Comparison of ENCODE assay signal across 8 cellular contexts in the genomic region with DNA sequence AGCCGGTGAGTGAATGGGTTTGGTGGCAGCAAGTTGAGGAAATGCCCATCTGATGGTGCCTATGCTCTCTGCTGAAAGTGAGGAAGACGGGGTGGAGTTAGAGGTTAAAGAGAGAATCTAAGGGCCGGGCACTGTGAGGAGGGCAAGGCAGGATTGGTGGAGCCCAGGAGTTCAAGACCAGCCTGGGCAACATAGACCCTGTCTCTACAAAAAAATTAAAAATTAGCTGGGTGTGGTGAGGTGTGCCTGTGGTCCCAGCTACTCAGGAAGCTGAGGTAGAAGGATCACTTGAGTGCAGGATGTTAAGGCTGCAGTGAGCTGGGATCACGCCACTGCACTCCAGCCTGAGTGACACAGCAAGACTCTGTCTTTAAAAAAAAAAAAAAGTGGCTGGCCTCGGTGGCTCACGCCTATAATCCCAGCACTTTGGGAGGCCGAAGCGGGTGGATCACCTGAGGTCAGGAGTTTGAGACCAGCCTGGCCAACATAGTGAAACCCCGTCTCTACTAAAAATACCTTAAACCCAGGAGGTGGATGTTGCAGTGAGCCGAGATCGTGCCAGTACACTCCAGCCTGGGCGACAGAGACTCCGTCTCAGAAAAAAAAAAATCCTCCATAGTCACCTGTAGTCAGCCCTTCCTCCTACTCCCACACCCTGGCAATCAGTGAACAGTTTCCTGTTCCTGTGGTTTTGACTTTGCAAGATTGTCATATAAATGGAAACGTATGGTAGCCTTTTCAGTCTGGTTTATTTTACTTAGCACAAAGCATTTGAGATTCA. TPM values are rescaled to one million over a fixed set of nuclear protein-coding genes. Genes with fewer than 3 reads are reported as not detected.
A peak's percentile ranks its signal among the peaks of the same experiment; 100 is the strongest.
DNase-seq lines count a peak whose midpoint lies in the region; ATAC-seq and TF ChIP-seq lines count a peak whose summit lies in the region.
"Not testable (repeated sequence)": the region's sequence is repeated elsewhere in the genome, so short reads cannot be mapped to it uniquely, and the experiment has no call there.

No MANE protein-coding gene starts in this region.

- ATAC-seq in CD4-positive, CD25-positive, alpha-beta regulatory T cell (ENCODE audit: low read depth in 2 of 2) = peak; percentile 77
- ATAC-seq in naive thymus-derived CD4-positive, alpha-beta T cell = peak; percentile 89

- not testable (repeated sequence) for H3K36me3 Mint-ChIP-seq in CD4-positive, CD25-positive, alpha-beta regulatory T cell; activated T-helper 1 cell treated with anti-CD3 and anti-CD28 coated beads, Interleukin-12 subunit alpha, Interleukin-12 subunit beta, Interleukin-2, Interleukin-4 antibody, amounts not matched to agents 30 ng/mL and 10 ng/mL and 1 ng/mL, durations not matched to agents 14 hours and 24 hours and 36 hours (ENCODE audit: low read depth)
- peaks cover 21% of the 10 kb centered on the region for H3K36me3 Mint-ChIP-seq in activated CD4-positive, alpha-beta T cell treated with anti-CD3 and anti-CD28 coated beads, Interleukin-2, amount 10 ng/mL, durations not matched to agents 24 days and 14 days (ENCODE audit: low read depth)
- H3K36me3 Mint-ChIP-seq in naive thymus-derived CD4-positive, alpha-beta T cell = peaks cover 0 to 20% (median 8%) of the 10 kb centered on the region in 5 donors

- peak overlapping the region; percentile 86 for H3K4me3 ChIP-seq in CD4-positive, CD25-positive, alpha-beta regulatory T cell (ENCODE audit: low read depth, low read length)
- H3K4me3 ChIP-seq in naive thymus-derived CD4-positive, alpha-beta T cell (ENCODE audit: low read length) = peak overlapping the region; percentile 9

- H3K27ac Mint-ChIP-seq in CD4-positive, CD25-positive, alpha-beta regulatory T cell = peak overlapping the region; percentile 89 to 99 (median 89)
- H3K27ac Mint-ChIP-seq in activated CD4-positive, alpha-beta T cell treated with anti-CD3 and anti-CD28 coated beads, Interleukin-2, amount 10 ng/mL, durations not matched to agents 24 days and 14 days = peak overlapping the region; percentile 90
- H3K27ac Mint-ChIP-seq in activated T-helper 1 cell treated with anti-CD3 and anti-CD28 coated beads, Interleukin-12 subunit alpha, Interleukin-12 subunit beta, Interleukin-2, Interleukin-4 antibody, amounts not matched to agents 30 ng/mL and 10 ng/mL and 1 ng/mL, durations not matched to agents 14 hours and 24 hours and 36 hours = peak overlapping the region; percentile 86
- peak overlapping the region; percentile 72 to 92 (median 84) for H3K27ac Mint-ChIP-seq in naive thymus-derived CD4-positive, alpha-beta T cell

- H3K9me3 Mint-ChIP-seq in CD4-positive, CD25-positive, alpha-beta regulatory T cell = peaks cover 0 to 13% (median 3%) of the 10 kb centered on the region in 7 donors
- not testable (repeated sequence) for H3K9me3 Mint-ChIP-seq in activated CD4-positive, alpha-beta T cell treated with anti-CD3 and anti-CD28 coated beads, Interleukin-2, amount 10 ng/mL, durations not matched to agents 24 days and 14 days
- H3K9me3 Mint-ChIP-seq in activated T-helper 1 cell treated with anti-CD3 and anti-CD28 coated beads, Interleukin-12 subunit alpha, Interleukin-12 subunit beta, Interleukin-2, Interleukin-4 antibody, amounts not matched to agents 30 ng/mL and 10 ng/mL and 1 ng/mL, durations not matched to agents 14 hours and 24 hours and 36 hours = peaks cover 13% of the 10 kb centered on the region
- H3K9me3 Mint-ChIP-seq in naive thymus-derived CD4-positive, alpha-beta T cell = peaks cover 0 to 17% (median 3%) of the 10 kb centered on the region in 11 donors

- H3K27me3 ChIP-seq in CD4-positive, CD25-positive, alpha-beta regulatory T cell (ENCODE audit: control insufficient read depth, insufficient read depth, low read length); naive thymus-derived CD4-positive, alpha-beta T cell (ENCODE audit: control insufficient read depth in 2 of 2, insufficient read depth in 2 of 2, low read length in 2 of 2): not testable (repeated sequence)

- H3K4me1 Mint-ChIP-seq in CD4-positive, CD25-positive, alpha-beta regulatory T cell = peaks cover 29 to 44% (median 38%) of the 10 kb centered on the region in 4 donors
- H3K4me1 Mint-ChIP-seq in activated CD4-positive, alpha-beta T cell treated with anti-CD3 and anti-CD28 coated beads, Interleukin-2, amount 10 ng/mL, durations not matched to agents 24 days and 14 days = peaks cover 34% of the 10 kb centered on the region
- H3K4me1 Mint-ChIP-seq in activated T-helper 1 cell treated with anti-CD3 and anti-CD28 coated beads, Interleukin-12 subunit alpha, Interleukin-12 subunit beta, Interleukin-2, Interleukin-4 antibody, amounts not matched to agents 30 ng/mL and 10 ng/mL and 1 ng/mL, durations not matched to agents 14 hours and 24 hours and 36 hours (ENCODE audit: low read depth) = peaks cover 44% of the 10 kb centered on the region
- peaks cover 28 to 50% (median 43%) of the 10 kb centered on the region in 7 donors for H3K4me1 Mint-ChIP-seq in naive thymus-derived CD4-positive, alpha-beta T cell

- H3K36me3 ChIP-seq in CD4-positive, CD25-positive, alpha-beta regulatory T cell (ENCODE audit: control insufficient read depth, insufficient read depth, low read length); naive thymus-derived CD4-positive, alpha-beta T cell (ENCODE audit: control insufficient read depth in 2 of 3, insufficient read depth in 3 of 3, low read length in 3 of 3): not testable (repeated sequence)

- DNase-seq in CD4-positive, CD25-positive, alpha-beta regulatory T cell = peak in 2 of 3 donors; percentile 50 to 83
- DNase-seq in NOMO-1 treated with dmso at 0.1 percent for 144 hours (lab: John Stamatoyannopoulos, UW; ENCODE audit: unreplicated experiment) = peak; percentile 30
- DNase-seq in activated CD4-positive, alpha-beta T cell treated with anti-CD3 and anti-CD28 coated beads, Interleukin-2, amount 10 ng/mL, durations not matched to agents 24 days and 14 days = peak; percentile 85
- peak; percentile 44 for DNase-seq in activated T-helper 1 cell treated with anti-CD3 and anti-CD28 coated beads, Interleukin-12 subunit alpha, Interleukin-12 subunit beta, Interleukin-2, Interleukin-4 antibody, amounts not matched to agents 30 ng/mL and 10 ng/mL and 1 ng/mL, durations not matched to agents 14 hours and 24 hours and 36 hours (ENCODE audit: low spot score)
- peak; percentile 71 for DNase-seq in central memory CD4-positive, alpha-beta T cell
- peak in 8 of 9 donors; percentile 48 to 77 (median 66) for DNase-seq in naive thymus-derived CD4-positive, alpha-beta T cell
- peak; percentile 24 to 35 for DNase-seq in stimulated activated CD8-positive, alpha-beta memory T cell treated with anti-CD3 and anti-CD28 coated beads, Interleukin-7, amount 100 ng/mL, for 4 hours (ENCODE audit: low read depth in 2 of 2)

- intact Hi-C loops in activated CD4-positive, alpha-beta T cell treated with anti-CD3 and anti-CD28 coated beads, Interleukin-2, amount 10 ng/mL, durations not matched to agents 24 days and 14 days (cut with micrococcal nuclease) = loop anchor here (2.0 kb wide), 1 partner anchor 30 kb away; the partner anchor contains the start of gene NDUFA6
- intact Hi-C loops in activated T-helper 1 cell treated with anti-CD3 and anti-CD28 coated beads, Interleukin-12 subunit alpha, Interleukin-12 subunit beta, Interleukin-2, Interleukin-4 antibody, amounts not matched to agents 30 ng/mL and 10 ng/mL and 1 ng/mL, durations not matched to agents 14 hours and 24 hours and 36 hours (cut with micrococcal nuclease) = loop anchor here (2.0 kb wide), 2 partner anchors 30 to 154 kb away; partner anchors contain the start of gene NDUFA6
- intact Hi-C loops in naive thymus-derived CD4-positive, alpha-beta T cell (cut with micrococcal nuclease) = loop anchor here (2.0 kb wide), 1 partner anchor 30 kb away; the partner anchor contains the start of gene NDUFA6 (in 2 of the 2)

- H3K4me1 ChIP-seq in CD4-positive, CD25-positive, alpha-beta regulatory T cell (ENCODE audit: control insufficient read depth, insufficient read depth, low read length, poor library complexity, severe bottlenecking) = peaks cover 24% of the 10 kb centered on the region
- peaks cover 16 to 18% of the 10 kb centered on the region in 2 donors for H3K4me1 ChIP-seq in naive thymus-derived CD4-positive, alpha-beta T cell (ENCODE audit: control insufficient read depth in 2 of 2, insufficient read depth in 2 of 2, low read length in 2 of 2)

- H3K4me3 Mint-ChIP-seq in CD4-positive, CD25-positive, alpha-beta regulatory T cell = peak overlapping the region; percentile 61 to 88 (median 74)
- peak overlapping the region; percentile 78 for H3K4me3 Mint-ChIP-seq in activated CD4-positive, alpha-beta T cell treated with anti-CD3 and anti-CD28 coated beads, Interleukin-2, amount 10 ng/mL, durations not matched to agents 24 days and 14 days
- peak overlapping the region; percentile 74 for H3K4me3 Mint-ChIP-seq in activated T-helper 1 cell treated with anti-CD3 and anti-CD28 coated beads, Interleukin-12 subunit alpha, Interleukin-12 subunit beta, Interleukin-2, Interleukin-4 antibody, amounts not matched to agents 30 ng/mL and 10 ng/mL and 1 ng/mL, durations not matched to agents 14 hours and 24 hours and 36 hours
- H3K4me3 Mint-ChIP-seq in naive thymus-derived CD4-positive, alpha-beta T cell = peak overlapping the region; percentile 68 to 91 (median 84)

- TF ChIP-seq POLR2A in GM19099 (IDR thresholded peaks at IDR 0.05; ENCODE audit: extremely low read depth, insufficient read length, low read depth) = peak; percentile 38

- H3K27ac ChIP-seq in CD4-positive, CD25-positive, alpha-beta regulatory T cell (ENCODE audit: insufficient read depth, low read length, poor library complexity, severe bottlenecking) = peak overlapping the region; percentile 61
- peak overlapping the region; percentile 16 for H3K27ac ChIP-seq in naive thymus-derived CD4-positive, alpha-beta T cell (ENCODE audit: low read depth, low read length)

- not testable (repeated sequence) for H3K27me3 Mint-ChIP-seq in CD4-positive, CD25-positive, alpha-beta regulatory T cell; activated CD4-positive, alpha-beta T cell treated with anti-CD3 and anti-CD28 coated beads, Interleukin-2, amount 10 ng/mL, durations not matched to agents 24 days and 14 days; activated T-helper 1 cell treated with anti-CD3 and anti-CD28 coated beads, Interleukin-12 subunit alpha, Interleukin-12 subunit beta, Interleukin-2, Interleukin-4 antibody, amounts not matched to agents 30 ng/mL and 10 ng/mL and 1 ng/mL, durations not matched to agents 14 hours and 24 hours and 36 hours (ENCODE audit: insufficient read depth); naive thymus-derived CD4-positive, alpha-beta T cell

- CTCF ChIA-PET in naive thymus-derived CD4-positive, alpha-beta T cell (lab: Charles Lee) = interaction anchor here (0.7 to 1.0 kb wide), 2 partner anchors 44 to 195 kb away, joined by 3 read pairs; no protein-coding TSS in a partner anchor

- POLR2A ChIA-PET in naive thymus-derived CD4-positive, alpha-beta T cell (lab: Charles Lee) = interaction anchor here (0.7 to 0.9 kb wide), 3 partner anchors 31 to 1566 kb away, joined by 3 to 4 read pairs (median 3); no protein-coding TSS in a partner anchor

- H3K9me3 ChIP-seq in CD4-positive, CD25-positive, alpha-beta regulatory T cell (ENCODE audit: control insufficient read depth in 2 of 2, low read length in 2 of 2); naive thymus-derived CD4-positive, alpha-beta T cell (ENCODE audit: control insufficient read depth in 2 of 3, low read length in 3 of 3): not testable (repeated sequence)

RNA-seq across cellular contexts. Expression of gene CYP2D6, which starts 10.2 kb away (rescaled TPM):
- total RNA-seq in CD4-positive, CD25-positive, alpha-beta regulatory T cell = 9.0 TPM
- polyA plus RNA-seq in CD4-positive, CD25-positive, alpha-beta regulatory T cell = under 1 TPM in 2 of 4 donors, not detected in 2; 0.17 to 0.26 TPM
- 3.8 and 4.5 TPM in 2 replicates for total RNA-seq in activated CD4-positive, alpha-beta T cell treated with anti-CD3 and anti-CD28 coated beads, Interleukin-2, amount 10 ng/mL, durations not matched to agents 24 days and 14 days
- 4.1 and 4.6 TPM in 2 replicates for total RNA-seq in activated T-helper 1 cell treated with anti-CD3 and anti-CD28 coated beads, Interleukin-12 subunit alpha, Interleukin-12 subunit beta, Interleukin-2, Interleukin-4 antibody, amounts not matched to agents 30 ng/mL and 10 ng/mL and 1 ng/mL, durations not matched to agents 14 hours and 24 hours and 36 hours
- 10 to 100 TPM in 4 of 5 experiments, 1 to 10 TPM in 1; 5.6 to 13.3 (median 11.2) TPM for total RNA-seq in naive thymus-derived CD4-positive, alpha-beta T cell
- under 1 TPM in 1 of 2 donors, not detected in 1; 0.11 TPM for polyA plus RNA-seq in naive thymus-derived CD4-positive, alpha-beta T cell

RNA-seq across cellular contexts. Expression of gene NDUFA6, which starts 29.8 kb away (rescaled TPM):
- 60.2 TPM for total RNA-seq in CD4-positive, CD25-positive, alpha-beta regulatory T cell
- polyA plus RNA-seq in CD4-positive, CD25-positive, alpha-beta regulatory T cell = 100 to 1,000 TPM; 143 to 216 (median 165) TPM
- 77.7 and 87.8 TPM in 2 replicates for total RNA-seq in activated CD4-positive, alpha-beta T cell treated with anti-CD3 and anti-CD28 coated beads, Interleukin-2, amount 10 ng/mL, durations not matched to agents 24 days and 14 days
- total RNA-seq in activated T-helper 1 cell treated with anti-CD3 and anti-CD28 coated beads, Interleukin-12 subunit alpha, Interleukin-12 subunit beta, Interleukin-2, Interleukin-4 antibody, amounts not matched to agents 30 ng/mL and 10 ng/mL and 1 ng/mL, durations not matched to agents 14 hours and 24 hours and 36 hours = 81.6 and 85.8 TPM in 2 replicates
- 10 to 100 TPM; 35.0 to 66.4 (median 40.6) TPM for total RNA-seq in naive thymus-derived CD4-positive, alpha-beta T cell
- 100 to 1,000 TPM in 1 of 2 donors, 10 to 100 TPM in 1; 96.9 to 123 TPM for polyA plus RNA-seq in naive thymus-derived CD4-positive, alpha-beta T cell

RNA-seq across cellular contexts. Expression of gene SMDT1, which starts 40.9 kb away (rescaled TPM):
- total RNA-seq in CD4-positive, CD25-positive, alpha-beta regulatory T cell = 77.0 TPM
- polyA plus RNA-seq in CD4-positive, CD25-positive, alpha-beta regulatory T cell = 100 to 1,000 TPM; 114 to 263 (median 154) TPM
- total RNA-seq in activated CD4-positive, alpha-beta T cell treated with anti-CD3 and anti-CD28 coated beads, Interleukin-2, amount 10 ng/mL, durations not matched to agents 24 days and 14 days = 54.4 and 58.7 TPM in 2 replicates
- total RNA-seq in activated T-helper 1 cell treated with anti-CD3 and anti-CD28 coated beads, Interleukin-12 subunit alpha, Interleukin-12 subunit beta, Interleukin-2, Interleukin-4 antibody, amounts not matched to agents 30 ng/mL and 10 ng/mL and 1 ng/mL, durations not matched to agents 14 hours and 24 hours and 36 hours = 53.9 and 58.2 TPM in 2 replicates
- total RNA-seq in naive thymus-derived CD4-positive, alpha-beta T cell = 100 to 1,000 TPM in 1 of 5 experiments, 10 to 100 TPM in 4; 40.4 to 105 (median 98.8) TPM
- polyA plus RNA-seq in naive thymus-derived CD4-positive, alpha-beta T cell = 100 to 1,000 TPM; 117 to 157 TPM

RNA-seq across cellular contexts. Expression of gene PHETA2, which starts 46.4 kb away (rescaled TPM):
- 1.8 TPM for total RNA-seq in CD4-positive, CD25-positive, alpha-beta regulatory T cell
- 1 to 10 TPM; 1.5 to 2.6 (median 2.1) TPM for polyA plus RNA-seq in CD4-positive, CD25-positive, alpha-beta regulatory T cell
- 5.0 and 6.2 TPM in 2 replicates for total RNA-seq in activated CD4-positive, alpha-beta T cell treated with anti-CD3 and anti-CD28 coated beads, Interleukin-2, amount 10 ng/mL, durations not matched to agents 24 days and 14 days
- 5.6 and 5.9 TPM in 2 replicates for total RNA-seq in activated T-helper 1 cell treated with anti-CD3 and anti-CD28 coated beads, Interleukin-12 subunit alpha, Interleukin-12 subunit beta, Interleukin-2, Interleukin-4 antibody, amounts not matched to agents 30 ng/mL and 10 ng/mL and 1 ng/mL, durations not matched to agents 14 hours and 24 hours and 36 hours
- total RNA-seq in naive thymus-derived CD4-positive, alpha-beta T cell = 1 to 10 TPM in 3 of 5 experiments, under 1 TPM in 2; 0.82 to 3.9 (median 1.2) TPM
- polyA plus RNA-seq in naive thymus-derived CD4-positive, alpha-beta T cell = 1 to 10 TPM; 1.2 to 1.5 TPM

RNA-seq across cellular contexts. Expression of gene NAGA, which starts 49.8 kb away (rescaled TPM):
- total RNA-seq in CD4-positive, CD25-positive, alpha-beta regulatory T cell = 12.7 TPM
- polyA plus RNA-seq in CD4-positive, CD25-positive, alpha-beta regulatory T cell = 10 to 100 TPM; 17.9 to 29.0 (median 26.0) TPM
- 28.2 and 29.9 TPM in 2 replicates for total RNA-seq in activated CD4-positive, alpha-beta T cell treated with anti-CD3 and anti-CD28 coated beads, Interleukin-2, amount 10 ng/mL, durations not matched to agents 24 days and 14 days
- total RNA-seq in activated T-helper 1 cell treated with anti-CD3 and anti-CD28 coated beads, Interleukin-12 subunit alpha, Interleukin-12 subunit beta, Interleukin-2, Interleukin-4 antibody, amounts not matched to agents 30 ng/mL and 10 ng/mL and 1 ng/mL, durations not matched to agents 14 hours and 24 hours and 36 hours = 30.5 and 30.9 TPM in 2 replicates
- total RNA-seq in naive thymus-derived CD4-positive, alpha-beta T cell = 10 to 100 TPM in 2 of 5 experiments, 1 to 10 TPM in 3; 7.6 to 38.8 (median 9.4) TPM
- polyA plus RNA-seq in naive thymus-derived CD4-positive, alpha-beta T cell = 10 to 100 TPM; 12.5 to 12.9 TPM

Comparison
In these comparisons a context has a peak if more than half of its experiments do, and no peak if none do; other contexts are left out.
1. Peak in every context shown above with its lines: DNase-seq, ATAC-seq, H3K4me3 ChIP-seq and H3K27ac ChIP-seq.
2. DNase-seq: peak in every context shown above with its lines; median percentile 85 in activated CD4-positive, alpha-beta T cell treated with anti-CD3 and anti-CD28 coated beads, Interleukin-2, amount 10 ng/mL, durations not matched to agents 24 days and 14 days; 71 in central memory CD4-positive, alpha-beta T cell; 66 in CD4-positive, CD25-positive, alpha-beta regulatory T cell; 66 in naive thymus-derived CD4-positive, alpha-beta T cell; 44 in activated T-helper 1 cell treated with anti-CD3 and anti-CD28 coated beads, Interleukin-12 subunit alpha, Interleukin-12 subunit beta, Interleukin-2, Interleukin-4 antibody, amounts not matched to agents 30 ng/mL and 10 ng/mL and 1 ng/mL, durations not matched to agents 14 hours and 24 hours and 36 hours; 30 in NOMO-1 treated with dmso at 0.1 percent for 144 hours; 30 in stimulated activated CD8-positive, alpha-beta memory T cell treated with anti-CD3 and anti-CD28 coated beads, Interleukin-7, amount 100 ng/mL, for 4 hours.